Comparison of ENCODE assay signal across 7 cellular contexts in genomic region chr10:100267237-100268104, GRCh38. TPM values are rescaled to one million over a fixed set of nuclear protein-coding genes. Genes with fewer than 3 reads are reported as not detected.
A peak's percentile ranks its signal among the peaks of the same experiment; 100 is the strongest.
DNase-seq lines count a peak whose midpoint lies in the region; ATAC-seq and TF ChIP-seq lines count a peak whose summit lies in the region.

TSS of gene CWF19L1 (minus strand) at chr10:100267638. CDS start at chr10:100267593, 45 bp downstream.

- H3K4me3 ChIP-seq in WERI-Rb-1 (ENCODE audit: low read depth, low read length) (peak within 1 kb of the TSS; percentile 90), breast epithelium (peak within 1 kb of the TSS; percentile 89 to 96 (median 94)), skin epidermis (peak within 1 kb of the TSS; percentile 59 to 100 (median 89))

- no peaks in the 10 kb centered on the region for H3K9me3 ChIP-seq in WERI-Rb-1 (ENCODE audit: severe bottlenecking)
- no peaks in the 10 kb centered on the region for H3K9me3 ChIP-seq in breast epithelium

- ATAC-seq in GM18498 (IDR thresholded peaks at IDR 0.05; ENCODE audit: unreplicated experiment) (peak; percentile 76), HG02981 (IDR thresholded peaks at IDR 0.05; ENCODE audit: unreplicated experiment) (peak; percentile 72)

- DNase-seq in NCI-H2171 treated with DMSO at 0.1 percent for 48 hours (lab: John Stamatoyannopoulos, UW) (peak; percentile 76), WERI-Rb-1 (peak; percentile 83), breast epithelium (ENCODE audit: low spot score in 2 of 2) (peak; percentile 81 to 88), iPS-NIHi11 (ENCODE audit: low spot score) (peak; percentile 90)

- intact Hi-C loops in breast epithelium (cut with DNase I; ENCODE audit: low total_unique reads) = no loop called here

- H3K27me3 ChIP-seq in WERI-Rb-1 (ENCODE audit: insufficient read depth, low read depth, severe bottlenecking) (no peaks in the 10 kb centered on the region), breast epithelium (no peaks in the 10 kb centered on the region)

- TF ChIP-seq CTCF in WERI-Rb-1 (IDR thresholded peaks at IDR 0.05; ENCODE audit: low read depth, low read length) (no peak), breast epithelium (IDR thresholded peaks at IDR 0.05) (no peak)

- no peaks in the 10 kb centered on the region for H3K4me1 ChIP-seq in breast epithelium

- H3K27ac ChIP-seq in WERI-Rb-1 = peak within 1 kb of the TSS; percentile 75
- peak within 1 kb of the TSS; percentile 90 to 94 for H3K27ac ChIP-seq in breast epithelium
- H3K27ac ChIP-seq in skin epidermis = peak within 1 kb of the TSS in 20 of 21 experiments; percentile 46 to 95 (median 84)

- TF ChIP-seq POLR2A in breast epithelium (IDR thresholded peaks at IDR 0.05) = peak; percentile 46

- H3K36me3 ChIP-seq in WERI-Rb-1 (no peaks in the 10 kb centered on the region), breast epithelium (no peaks in the 10 kb centered on the region)

RNA-seq across cellular contexts. Expression of gene CWF19L1, which starts in this region (rescaled TPM):
- 10 to 100 TPM; 22.6 to 31.2 (median 25.2) TPM for total RNA-seq in breast epithelium

Comparison
In these comparisons a context has a peak if more than half of its experiments do, and no peak if none do; other contexts are left out.
1. Peak in every context shown above with its lines: DNase-seq, ATAC-seq, H3K4me3 ChIP-seq and H3K27ac ChIP-seq.